In genomic region chr6:44176935-44177509, GRCh38 we compare ENCODE assay signal across 1 cellular context.
TF ChIP-seq lines count a peak whose summit lies in the region.

No MANE protein-coding gene starts in this region.

TF ChIP-seq in GM12878, 131 proteins besides CTCF, POLR2A, EP300 and RAD21 (continued from another document):
- TF ChIP-seq MLLT1 (IDR thresholded peaks at IDR 0.05) (no peak; the same call in 1 of the 2 replicates), BCL11A (IDR thresholded peaks at IDR 0.05; ENCODE audit: low read depth, low read length) (peak; percentile 45; the same call in 1 of the 2 replicates), ESRRA (IDR thresholded peaks at IDR 0.05; ENCODE audit: low read length) (no peak), USF1 (IDR thresholded peaks at IDR 0.05; ENCODE audit: borderline replicate concordance, extremely low read length, insufficient read depth, low read depth, low read length) (no peak), NFYA (IDR thresholded peaks at IDR 0.05; ENCODE audit: borderline replicate concordance, low read depth, low read length) (no peak), MXI1 (IDR thresholded peaks at IDR 0.05; ENCODE audit: low read depth, low read length) (no peak; the same call in 1 of the 2 replicates), TCF7 (IDR thresholded peaks at IDR 0.05; ENCODE audit: borderline replicate concordance) (no peak), EED (IDR thresholded peaks at IDR 0.05; ENCODE audit: low read depth) (peak; percentile 56; the same call in 1 of the 2 replicates), SPI1 (IDR thresholded peaks at IDR 0.05; ENCODE audit: borderline replicate concordance, insufficient read depth, low read depth, low read length) (peak; percentile 36; the same call in 1 of the 2 replicates), RFX5 (IDR thresholded peaks at IDR 0.05; ENCODE audit: low read depth, low read length) (no peak), ETV6 (conservative IDR thresholded peaks at IDR 0.05 in 1 of 2, IDR thresholded peaks at IDR 0.05 in 1 of 2; ENCODE audit: borderline replicate concordance in 1 of 2, low read depth in 1 of 2) (0 out of 4 replicates have a peak, but pooled peaks of 1 of the 2 experiments have one; percentile 24), NKRF (conservative IDR thresholded peaks at IDR 0.05) (0 out of 2 replicates have a peak, but pooled peaks have one; percentile 34), HDAC2 (IDR thresholded peaks at IDR 0.05) (no peak), CREM (IDR thresholded peaks at IDR 0.05; ENCODE audit: low read depth) (peak; percentile 75), NFIC (IDR thresholded peaks at IDR 0.05; ENCODE audit: low read depth, low read length) (no peak), HDGF (IDR thresholded peaks at IDR 0.05) (no peak), MTA3 (IDR thresholded peaks at IDR 0.05; ENCODE audit: borderline replicate concordance, low read length) (no peak), RUNX3 (IDR thresholded peaks at IDR 0.05; ENCODE audit: low read length) (peak; percentile 87), NR2F1 (conservative IDR thresholded peaks at IDR 0.05) (peak; percentile 90), BACH1 (IDR thresholded peaks at IDR 0.05; ENCODE audit: borderline replicate concordance) (peak; percentile 24; the same call in 1 of the 2 replicates), NBN (IDR thresholded peaks at IDR 0.05) (0 out of 2 replicates have a peak, but pooled peaks have one; percentile 48), TCF12 (IDR thresholded peaks at IDR 0.05; ENCODE audit: low read depth, low read length) (peak; percentile 86; the same call in 1 of the 2 replicates), FOXM1 (IDR thresholded peaks at IDR 0.05; ENCODE audit: low read depth, low read length) (no peak), NR2C1 (IDR thresholded peaks at IDR 0.05) (no peak; the same call in none of the 2 replicates), SP1 (IDR thresholded peaks at IDR 0.05; ENCODE audit: low read depth, low read length) (peak; percentile 30), SREBF1 (IDR thresholded peaks at IDR 0.05; ENCODE audit: low read length) (no peak), PAX5 (IDR thresholded peaks at IDR 0.05; ENCODE audit: borderline replicate concordance, low read depth, low read length) (peak; percentile 69; the same call in 1 of the 2 replicates), CUX1 (IDR thresholded peaks at IDR 0.05; ENCODE audit: insufficient replicate concordance, low read depth, low read length) (no peak), ZBED1 (IDR thresholded peaks at IDR 0.05; ENCODE audit: borderline replicate concordance) (no peak), SMARCA5 (IDR thresholded peaks at IDR 0.05) (no peak), KDM1A (IDR thresholded peaks at IDR 0.05; ENCODE audit: borderline replicate concordance) (no peak), MTA2 (IDR thresholded peaks at IDR 0.05; ENCODE audit: low read depth) (peak; percentile 42; the same call in 1 of the 2 replicates), EZH2 (IDR thresholded peaks at IDR 0.05; ENCODE audit: borderline replicate concordance, control insufficient read depth, low read depth, low read length) (no peak), ZNF274 (IDR thresholded peaks at IDR 0.05; ENCODE audit: insufficient read depth, insufficient read length) (no peak), IKZF1 (conservative IDR thresholded peaks at IDR 0.05) (peak; percentile 55), CREB1 (IDR thresholded peaks at IDR 0.05; ENCODE audit: low read depth) (peak; percentile 70), MEF2B (IDR thresholded peaks at IDR 0.05; ENCODE audit: partially characterized antibody, poor library complexity, severe bottlenecking) (no peak), SMAD1 (IDR thresholded peaks at IDR 0.05; ENCODE audit: low read depth, partially characterized antibody) (no peak), YY1 (IDR thresholded peaks at IDR 0.05; ENCODE audit: low read depth, low read length) (no peak), SUPT20H (IDR thresholded peaks at IDR 0.05; ENCODE audit: borderline replicate concordance, control insufficient read depth, low read depth, low read length) (no peak), IRF3 (IDR thresholded peaks at IDR 0.05) (no peak), DPF2 (IDR thresholded peaks at IDR 0.05) (peak; percentile 39; the same call in 1 of the 2 replicates), BHLHE40 (IDR thresholded peaks at IDR 0.05; ENCODE audit: borderline replicate concordance in 1 of 2, low read depth in 2 of 2, low read length in 1 of 2) (peak; percentile 96 to 98)
- TF ChIP-seq, protein P1, sequence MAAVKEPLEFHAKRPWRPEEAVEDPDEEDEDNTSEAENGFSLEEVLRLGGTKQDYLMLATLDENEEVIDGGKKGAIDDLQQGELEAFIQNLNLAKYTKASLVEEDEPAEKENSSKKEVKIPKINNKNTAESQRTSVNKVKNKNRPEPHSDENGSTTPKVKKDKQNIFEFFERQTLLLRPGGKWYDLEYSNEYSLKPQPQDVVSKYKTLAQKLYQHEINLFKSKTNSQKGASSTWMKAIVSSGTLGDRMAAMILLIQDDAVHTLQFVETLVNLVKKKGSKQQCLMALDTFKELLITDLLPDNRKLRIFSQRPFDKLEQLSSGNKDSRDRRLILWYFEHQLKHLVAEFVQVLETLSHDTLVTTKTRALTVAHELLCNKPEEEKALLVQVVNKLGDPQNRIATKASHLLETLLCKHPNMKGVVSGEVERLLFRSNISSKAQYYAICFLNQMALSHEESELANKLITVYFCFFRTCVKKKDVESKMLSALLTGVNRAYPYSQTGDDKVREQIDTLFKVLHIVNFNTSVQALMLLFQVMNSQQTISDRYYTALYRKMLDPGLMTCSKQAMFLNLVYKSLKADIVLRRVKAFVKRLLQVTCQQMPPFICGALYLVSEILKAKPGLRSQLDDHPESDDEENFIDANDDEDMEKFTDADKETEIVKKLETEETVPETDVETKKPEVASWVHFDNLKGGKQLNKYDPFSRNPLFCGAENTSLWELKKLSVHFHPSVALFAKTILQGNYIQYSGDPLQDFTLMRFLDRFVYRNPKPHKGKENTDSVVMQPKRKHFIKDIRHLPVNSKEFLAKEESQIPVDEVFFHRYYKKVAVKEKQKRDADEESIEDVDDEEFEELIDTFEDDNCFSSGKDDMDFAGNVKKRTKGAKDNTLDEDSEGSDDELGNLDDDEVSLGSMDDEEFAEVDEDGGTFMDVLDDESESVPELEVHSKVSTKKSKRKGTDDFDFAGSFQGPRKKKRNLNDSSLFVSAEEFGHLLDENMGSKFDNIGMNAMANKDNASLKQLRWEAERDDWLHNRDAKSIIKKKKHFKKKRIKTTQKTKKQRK (IDR thresholded peaks at IDR 0.05; ENCODE audit: low read depth, low read length), result no peak
